In the genomic region with DNA sequence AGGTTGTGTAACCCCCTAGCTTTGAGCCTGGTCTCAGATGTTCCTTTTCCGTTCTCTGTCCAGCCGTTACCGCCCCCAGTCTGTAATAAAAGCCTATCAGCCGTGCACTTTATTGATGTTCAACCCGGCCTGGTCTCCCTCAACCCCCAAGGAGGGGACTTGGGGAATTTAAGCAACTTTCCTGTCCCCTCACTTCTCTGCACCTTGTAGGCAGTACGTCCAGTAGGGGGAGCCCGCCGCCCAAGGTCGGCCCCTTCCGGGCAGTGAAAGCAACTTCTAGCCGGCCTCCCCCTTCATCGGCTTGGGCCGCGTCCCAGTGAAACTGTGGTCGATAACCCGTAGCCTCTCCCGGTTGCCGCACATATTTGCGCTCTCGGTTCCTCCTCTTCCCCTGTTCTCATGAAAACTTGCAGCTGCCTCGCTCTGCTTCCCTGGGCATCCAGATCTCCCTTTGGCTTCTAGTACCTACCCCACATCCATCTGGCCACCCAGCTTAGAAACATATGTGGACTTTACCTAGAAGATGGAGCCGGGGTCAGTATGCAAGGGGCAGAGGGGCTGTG, we compare ENCODE assay signal across 8 cellular contexts. TPM values are rescaled to one million over a fixed set of nuclear protein-coding genes. Genes with fewer than 3 reads are reported as not detected.
A peak's percentile ranks its signal among the peaks of the same experiment; 100 is the strongest.
DNase-seq lines count a peak whose midpoint lies in the region; ATAC-seq and TF ChIP-seq lines count a peak whose summit lies in the region.

No MANE protein-coding gene starts in this region.

- TF ChIP-seq CTCF in neural progenitor cell (IDR thresholded peaks at IDR 0.05): peak; percentile 95

- H3K27me3 ChIP-seq in neural progenitor cell: peaks cover 5% of the 10 kb centered on the region

- H3K79me2 ChIP-seq in neural progenitor cell (ENCODE audit: low read depth): no peaks in the 10 kb centered on the region

- peak overlapping the region; percentile 34 for H3K27ac Mint-ChIP-seq in neural progenitor cell

- no peaks in the 10 kb centered on the region for H3K9me3 Mint-ChIP-seq in neural progenitor cell

- peak overlapping the region; percentile 45 for H3K4me3 Mint-ChIP-seq in neural progenitor cell

- no peak overlapping the region for H3K9ac ChIP-seq in neural progenitor cell

- H3K36me3 Mint-ChIP-seq in neural progenitor cell: no peaks in the 10 kb centered on the region

- no peaks in the 10 kb centered on the region for H3F3A ChIP-seq in neural progenitor cell (ENCODE audit: low read depth)

- DNase-seq in AG20443 (ENCODE audit: low spot score) (peak; percentile 90), LoVo (ENCODE audit: low spot score) (peak; percentile 80), RPMI7951 (ENCODE audit: low read depth) (peak; percentile 72), fibroblast of the conjunctiva (ENCODE audit: low read depth) (peak; percentile 61), neural progenitor cell (ENCODE audit: low spot score) (peak; percentile 94)
- DNase-seq in activated effector memory CD4-positive, alpha-beta T cell treated with Interleukin-2 at 50 U/mL for 16 hours: peak; percentile 60
- peak; percentile 92 for DNase-seq in stimulated activated naive CD8-positive, alpha-beta T cell treated with anti-CD3 and anti-CD28 coated beads, Interleukin-15, Interleukin-2, amounts not matched to agents 100 U/mL and 50 U/mL, for 24 hours

- ATAC-seq in GM19395 (IDR thresholded peaks at IDR 0.05; ENCODE audit: unreplicated experiment): peak; percentile 53
- ATAC-seq in stimulated activated naive CD8-positive, alpha-beta T cell treated with anti-CD3 and anti-CD28 coated beads, Interleukin-15, Interleukin-2, amounts not matched to agents 100 U/mL and 50 U/mL, for 24 hours: peak; percentile 67

- peaks cover 11% of the 10 kb centered on the region for H3K4me1 Mint-ChIP-seq in neural progenitor cell

- peak overlapping the region; percentile 68 for H3K4me2 ChIP-seq in neural progenitor cell

- H3K27me3 Mint-ChIP-seq in neural progenitor cell (ENCODE audit: insufficient read depth, low read depth): peaks cover 2% of the 10 kb centered on the region

- H3K9me3 ChIP-seq in neural progenitor cell (ENCODE audit: low read depth): no peaks in the 10 kb centered on the region

- H3K27ac ChIP-seq in neural progenitor cell: no peak overlapping the region

- peaks cover 5% of the 10 kb centered on the region for H3K4me1 ChIP-seq in neural progenitor cell

- H3K36me3 ChIP-seq in neural progenitor cell: no peaks in the 10 kb centered on the region

- no peaks in the 10 kb centered on the region for H4K20me1 ChIP-seq in neural progenitor cell (ENCODE audit: low read depth)

- peak overlapping the region; percentile 96 for H2AFZ ChIP-seq in neural progenitor cell (replicated peaks)

- no peak overlapping the region for H3K4me3 ChIP-seq in neural progenitor cell

RNA-seq across cellular contexts. Expression of a gene that starts 7.9 kb away (rescaled TPM):
- 20.7 and 26.9 TPM in 2 replicates for total RNA-seq in RPMI7951 (2014; rRNA removed; shearing (Covaris generic))
- total RNA-seq in neural progenitor cell (ENCODE audit: low replicate concordance): 8.0 and 9.1 TPM in 2 replicates

RNA-seq across cellular contexts. Expression of a gene that starts 8.4 kb away (rescaled TPM):
- total RNA-seq in RPMI7951 (2014; rRNA removed; shearing (Covaris generic)): not detected in 2 replicates
- total RNA-seq in neural progenitor cell (ENCODE audit: low replicate concordance): not detected in 2 replicates

RNA-seq across cellular contexts. Expression of a gene that starts 21.6 kb away (rescaled TPM):
- total RNA-seq in RPMI7951 (2014; rRNA removed; shearing (Covaris generic)): 41.6 and 44.0 TPM in 2 replicates
- 104 and 168 TPM in 2 replicates for total RNA-seq in neural progenitor cell (ENCODE audit: low replicate concordance)

RNA-seq across cellular contexts. Expression of a gene that starts 53.2 kb away (rescaled TPM):
- total RNA-seq in RPMI7951 (2014; rRNA removed; shearing (Covaris generic)): 0.98 and 1.6 TPM in 2 replicates
- total RNA-seq in neural progenitor cell (ENCODE audit: low replicate concordance): 1.6 and 2.3 TPM in 2 replicates
